Comparison of ENCODE assay signal across 8 cellular contexts in genomic region chr6:41546866-41547798, GRCh38. TPM values are rescaled to one million over a fixed set of nuclear protein-coding genes. Genes with fewer than 3 reads are reported as not detected.
DNase-seq lines count a peak whose midpoint lies in the region; ATAC-seq and TF ChIP-seq lines count a peak whose summit lies in the region.

No MANE protein-coding gene starts in this region.

- no peaks in the 10 kb centered on the region for H3K27me3 ChIP-seq in KMS-11 (ENCODE audit: insufficient read depth, low read depth)
- H3K27me3 ChIP-seq in neural cell (ENCODE audit: insufficient read depth, low read depth, low read length): peaks cover 13% of the 10 kb centered on the region

- H3K4me3 ChIP-seq in KMS-11 (IDR thresholded peaks at IDR 0.05; ENCODE audit: insufficient read depth, low read depth, low read length) (no peak overlapping the region), fibroblast of pulmonary artery (replicated peaks; ENCODE audit: low read depth, low read length) (peak overlapping the region; percentile 80), neural cell (ENCODE audit: low read length) (peak overlapping the region; percentile 93)

- H3K9ac ChIP-seq in KMS-11: no peak overlapping the region; the same call in 1 of the 2 replicates
- peak overlapping the region; percentile 80 for H3K9ac ChIP-seq in neural cell (ENCODE audit: low read length)

- no peak for TF ChIP-seq EP300 in neural cell (conservative IDR thresholded peaks at IDR 0.05; ENCODE audit: poor library complexity, severe bottlenecking)

- peak; percentile 11 for TF ChIP-seq RAD21 in neural cell (conservative IDR thresholded peaks at IDR 0.05)

- TF ChIP-seq CTCF in KMS-11 (conservative IDR thresholded peaks at IDR 0.05; ENCODE audit: low read depth, low read length) (no peak), fibroblast of pulmonary artery (IDR thresholded peaks at IDR 0.05; ENCODE audit: low read length, missing control alignments) (no peak), neural cell (IDR thresholded peaks at IDR 0.05; ENCODE audit: poor library complexity, severe bottlenecking) (no peak)

- peaks cover 8% of the 10 kb centered on the region for H3K4me1 ChIP-seq in KMS-11 (ENCODE audit: low read depth, poor library complexity, severe bottlenecking)

- H3K27ac ChIP-seq in KMS-11 (no peak overlapping the region), neural cell (ENCODE audit: low read length) (peak overlapping the region; percentile 70)

- H3K9me3 ChIP-seq in neural cell (ENCODE audit: low read length): no peaks in the 10 kb centered on the region

- no peaks in the 10 kb centered on the region for H4K20me1 ChIP-seq in KMS-11 (ENCODE audit: insufficient read depth)
- peaks cover 35% of the 10 kb centered on the region for H4K20me1 ChIP-seq in neural cell (ENCODE audit: insufficient read depth)

- H3K4me2 ChIP-seq in KMS-11: peak overlapping the region; percentile 60
- peak overlapping the region; percentile 76 for H3K4me2 ChIP-seq in neural cell (ENCODE audit: low read length)

- DNase-seq in GM03348 (ENCODE audit: low spot score) (peak; percentile 70), fibroblast of pulmonary artery (ENCODE audit: low read depth) (peak; percentile 51), NCI-H2107 (lab: John Stamatoyannopoulos, UW) (no peak), NCI-H1694 treated with DMSO at 0.1 percent for 48 hours (lab: John Stamatoyannopoulos, UW) (no peak)
- peak; percentile 39 for DNase-seq in activated CD8-positive, alpha-beta memory T cell treated with anti-CD3 and anti-CD28 coated beads, Interleukin-2, amount 50 U/mL, for 4 hours

- H3K36me3 ChIP-seq in KMS-11 (ENCODE audit: insufficient read depth): no peaks in the 10 kb centered on the region
- no peaks in the 10 kb centered on the region for H3K36me3 ChIP-seq in neural cell (ENCODE audit: insufficient read depth, low read length)

- H2AFZ ChIP-seq in KMS-11 (ENCODE audit: low read depth) (no peak overlapping the region), neural cell (ENCODE audit: low read depth, low read length) (no peak overlapping the region)

- H3K9me2 ChIP-seq in neural cell (ENCODE audit: insufficient read depth, low read length): no peaks in the 10 kb centered on the region

- peaks cover 16% of the 10 kb centered on the region; the same call in 1 of the 2 replicates for H3K79me2 ChIP-seq in KMS-11 (ENCODE audit: insufficient read depth, low read depth)
- peaks cover 54% of the 10 kb centered on the region for H3K79me2 ChIP-seq in neural cell (replicated peaks; ENCODE audit: insufficient read depth, low read length)

- ATAC-seq in GM21717 (IDR thresholded peaks at IDR 0.05; ENCODE audit: unreplicated experiment): peak; percentile 9

- H3F3A ChIP-seq in neural cell (ENCODE audit: insufficient read depth, low read length, poor library complexity, severe bottlenecking): no peaks in the 10 kb centered on the region

TF ChIP-seq in neural cell, 6 proteins besides CTCF, POLR2A, EP300 and RAD21:
- no peak for TF ChIP-seq EZH2 (IDR thresholded peaks at IDR 0.05; ENCODE audit: borderline replicate concordance, insufficient read depth, low read length, poor library complexity, severe bottlenecking)
- no peak for TF ChIP-seq POLR2AphosphoS5 (IDR thresholded peaks at IDR 0.05)
- TF ChIP-seq SMC3 (conservative IDR thresholded peaks at IDR 0.05; ENCODE audit: poor library complexity): peak; percentile 29
- TF ChIP-seq MXI1 (conservative IDR thresholded peaks at IDR 0.05; ENCODE audit: poor library complexity, severe bottlenecking): no peak

RNA-seq across cellular contexts. Expression of gene FOXP4, which starts 1.0 kb away (rescaled TPM):
- 7.1 and 9.7 TPM in 2 replicates for polyA plus RNA-seq in neural cell
- polyA minus RNA-seq in neural cell: 25.9 and 31.2 TPM in 2 replicates

Comparison
In these comparisons a context has a peak if more than half of its experiments do, and no peak if none do; other contexts are left out.
1. DNase-seq: peak in GM03348 (single experiment), activated CD8-positive, alpha-beta memory T cell treated with anti-CD3 and anti-CD28 coated beads, Interleukin-2, amount 50 U/mL, for 4 hours (single experiment) and fibroblast of pulmonary artery (single experiment); none in NCI-H2107 (single experiment) and NCI-H1694 treated with DMSO at 0.1 percent for 48 hours (single experiment).